ENCODE assay signal across 1 cellular context in the genomic region with DNA sequence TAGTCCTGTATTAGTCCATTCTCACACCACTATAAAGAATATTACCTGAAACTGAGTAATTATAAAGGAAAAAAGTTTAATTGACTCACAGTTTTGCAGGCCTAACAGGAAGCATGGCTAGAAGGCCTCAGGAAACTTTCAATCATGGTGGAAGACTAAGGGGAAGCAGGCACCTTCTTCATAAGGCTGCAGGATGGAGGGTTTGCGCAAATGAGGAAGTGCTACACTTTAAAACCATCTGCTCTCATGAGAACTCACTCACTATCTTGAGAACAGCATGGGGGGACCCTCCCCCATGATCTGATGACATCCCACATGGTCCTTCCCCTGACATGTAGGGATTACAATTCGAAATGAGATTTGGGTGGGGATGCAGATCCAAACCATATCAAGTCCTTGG.
TF ChIP-seq lines count a peak whose summit lies in the region.

No MANE protein-coding gene starts in this region.

TF ChIP-seq in A549, 52 proteins besides CTCF, POLR2A, EP300 and RAD21 (continued from another document):
- TF ChIP-seq, protein P1, sequence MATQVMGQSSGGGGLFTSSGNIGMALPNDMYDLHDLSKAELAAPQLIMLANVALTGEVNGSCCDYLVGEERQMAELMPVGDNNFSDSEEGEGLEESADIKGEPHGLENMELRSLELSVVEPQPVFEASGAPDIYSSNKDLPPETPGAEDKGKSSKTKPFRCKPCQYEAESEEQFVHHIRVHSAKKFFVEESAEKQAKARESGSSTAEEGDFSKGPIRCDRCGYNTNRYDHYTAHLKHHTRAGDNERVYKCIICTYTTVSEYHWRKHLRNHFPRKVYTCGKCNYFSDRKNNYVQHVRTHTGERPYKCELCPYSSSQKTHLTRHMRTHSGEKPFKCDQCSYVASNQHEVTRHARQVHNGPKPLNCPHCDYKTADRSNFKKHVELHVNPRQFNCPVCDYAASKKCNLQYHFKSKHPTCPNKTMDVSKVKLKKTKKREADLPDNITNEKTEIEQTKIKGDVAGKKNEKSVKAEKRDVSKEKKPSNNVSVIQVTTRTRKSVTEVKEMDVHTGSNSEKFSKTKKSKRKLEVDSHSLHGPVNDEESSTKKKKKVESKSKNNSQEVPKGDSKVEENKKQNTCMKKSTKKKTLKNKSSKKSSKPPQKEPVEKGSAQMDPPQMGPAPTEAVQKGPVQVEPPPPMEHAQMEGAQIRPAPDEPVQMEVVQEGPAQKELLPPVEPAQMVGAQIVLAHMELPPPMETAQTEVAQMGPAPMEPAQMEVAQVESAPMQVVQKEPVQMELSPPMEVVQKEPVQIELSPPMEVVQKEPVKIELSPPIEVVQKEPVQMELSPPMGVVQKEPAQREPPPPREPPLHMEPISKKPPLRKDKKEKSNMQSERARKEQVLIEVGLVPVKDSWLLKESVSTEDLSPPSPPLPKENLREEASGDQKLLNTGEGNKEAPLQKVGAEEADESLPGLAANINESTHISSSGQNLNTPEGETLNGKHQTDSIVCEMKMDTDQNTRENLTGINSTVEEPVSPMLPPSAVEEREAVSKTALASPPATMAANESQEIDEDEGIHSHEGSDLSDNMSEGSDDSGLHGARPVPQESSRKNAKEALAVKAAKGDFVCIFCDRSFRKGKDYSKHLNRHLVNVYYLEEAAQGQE (IDR thresholded peaks at IDR 0.05), result no peak
- no peak for TF ChIP-seq MYC (IDR thresholded peaks at IDR 0.05; ENCODE audit: borderline replicate concordance, low read length)
- no peak for TF ChIP-seq PHF8 (IDR thresholded peaks at IDR 0.05; ENCODE audit: borderline replicate concordance, low read depth)
- no peak for TF ChIP-seq EHMT2 (IDR thresholded peaks at IDR 0.05; ENCODE audit: low read depth)
- no peak for TF ChIP-seq FOXS1 (CRISPR knock-in tag; IDR thresholded peaks at IDR 0.05)
- TF ChIP-seq HOXB13 (CRISPR knock-in tag; IDR thresholded peaks at IDR 0.05; ENCODE audit: low read depth), result no peak
- no peak for TF ChIP-seq MAFK (IDR thresholded peaks at IDR 0.05; ENCODE audit: partially characterized antibody)
- TF ChIP-seq RCOR1 (IDR thresholded peaks at IDR 0.05; ENCODE audit: low read depth, low read length), result no peak
- TF ChIP-seq SREBF2 (IDR thresholded peaks at IDR 0.05), result no peak
- no peak for TF ChIP-seq RFX5 (IDR thresholded peaks at IDR 0.05)
- TF ChIP-seq JUN (IDR thresholded peaks at IDR 0.05), result no peak
- TF ChIP-seq ZNF302 (CRISPR knock-in tag; IDR thresholded peaks at IDR 0.05), result no peak
- no peak for TF ChIP-seq ESRRA (IDR thresholded peaks at IDR 0.05; ENCODE audit: borderline replicate concordance, low read length)
